ENCODE assay signal across 1 cellular context in genomic region chr1:186212574-186213224, GRCh38.
A peak's percentile ranks its signal among the peaks of the same experiment; 100 is the strongest.
TF ChIP-seq lines count a peak whose summit lies in the region.

No MANE protein-coding gene starts in this region.

TF ChIP-seq in SK-N-SH, 30 proteins besides CTCF, POLR2A, EP300 and RAD21 (continued from another document):
- TF ChIP-seq FOXJ3 (CRISPR knock-in tag; IDR thresholded peaks at IDR 0.05) (no peak), MXI1 (IDR thresholded peaks at IDR 0.05; ENCODE audit: low read depth, low read length) (no peak), PBX3 (IDR thresholded peaks at IDR 0.05) (peak; percentile 23; the same call in 1 of the 2 replicates), FOSL2 (IDR thresholded peaks at IDR 0.05; ENCODE audit: borderline replicate concordance, low read depth) (no peak), USF1 (IDR thresholded peaks at IDR 0.05; ENCODE audit: borderline replicate concordance, low read depth) (no peak), POLR2AphosphoS5 (IDR thresholded peaks at IDR 0.05; ENCODE audit: low read depth, low read length) (no peak), MAX (IDR thresholded peaks at IDR 0.05; ENCODE audit: low read depth) (peak; percentile 29; the same call in 1 of the 2 replicates), MEF2A (IDR thresholded peaks at IDR 0.05; ENCODE audit: borderline replicate concordance, low read depth) (no peak), RCOR1 (IDR thresholded peaks at IDR 0.05; ENCODE audit: low read length) (peak; percentile 40; the same call in 1 of the 2 replicates), FOXM1 (IDR thresholded peaks at IDR 0.05; ENCODE audit: low read depth) (no peak), SIN3A (IDR thresholded peaks at IDR 0.05; ENCODE audit: borderline replicate concordance, low read depth, low read length) (no peak), TEAD4 (IDR thresholded peaks at IDR 0.05; ENCODE audit: borderline replicate concordance, insufficient read depth) (no peak), TCF12 (IDR thresholded peaks at IDR 0.05) (peak; percentile 66), ZBTB33 (IDR thresholded peaks at IDR 0.05; ENCODE audit: borderline replicate concordance, low read depth) (no peak), NRF1 (IDR thresholded peaks at IDR 0.05; ENCODE audit: low read depth, low read length) (no peak), SMC3 (IDR thresholded peaks at IDR 0.05; ENCODE audit: low read depth, low read length) (peak; percentile 96), NFIC (IDR thresholded peaks at IDR 0.05; ENCODE audit: borderline replicate concordance) (no peak), USF2 (IDR thresholded peaks at IDR 0.05; ENCODE audit: borderline replicate concordance, low read depth, low read length) (no peak), GABPA (IDR thresholded peaks at IDR 0.05; ENCODE audit: low read depth) (no peak), JUND (IDR thresholded peaks at IDR 0.05) (no peak), TAF1 (IDR thresholded peaks at IDR 0.05; ENCODE audit: borderline replicate concordance, low read depth, low read length) (no peak)
